ENCODE assay signal across 1 cellular context in the genomic region with DNA sequence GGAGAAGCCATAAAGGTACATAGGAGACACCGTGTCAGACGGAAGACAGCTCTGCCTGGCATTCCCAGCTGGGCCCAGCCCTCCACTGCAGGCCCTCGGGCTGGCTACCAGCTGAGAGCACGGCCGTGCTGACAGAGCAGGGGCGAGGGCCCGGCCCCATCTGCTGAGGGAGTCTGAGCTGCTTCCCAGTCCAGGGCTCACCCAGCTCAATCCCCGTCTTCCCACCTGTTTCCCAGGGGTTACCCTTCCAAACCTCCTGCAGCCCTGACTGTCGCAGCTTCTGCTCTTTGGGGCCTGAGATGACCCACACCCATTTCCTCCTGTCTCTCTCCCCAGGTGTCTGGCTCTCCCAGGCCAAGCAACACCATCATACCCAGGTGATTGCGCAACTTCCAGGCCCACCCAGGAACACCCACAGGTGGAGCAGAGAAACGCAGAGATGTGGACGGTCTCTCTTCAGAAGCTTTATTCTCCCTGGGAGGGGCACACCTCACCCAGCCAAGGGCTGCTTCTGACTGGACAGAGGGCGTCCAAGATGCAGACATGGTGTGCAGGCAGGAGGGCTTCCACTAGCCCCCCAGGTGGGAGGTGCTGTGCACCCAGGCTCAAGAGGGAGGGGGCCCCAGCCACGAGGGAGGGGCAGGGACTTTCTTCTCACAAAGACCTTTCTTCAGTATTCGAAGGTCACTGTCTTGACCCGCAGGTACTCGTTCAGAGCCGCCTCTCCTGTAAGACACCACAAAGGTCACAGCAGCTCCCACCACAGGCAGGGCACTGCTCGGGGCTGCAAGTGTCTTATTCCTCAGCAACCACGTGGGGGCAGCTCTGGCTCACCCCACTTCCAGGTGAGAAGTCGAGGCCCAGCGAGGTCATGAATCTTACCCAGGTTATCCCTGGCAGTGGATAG.
TF ChIP-seq lines count a peak whose summit lies in the region.

No MANE protein-coding gene starts in this region.

TF ChIP-seq in IMR-90, 13 proteins besides CTCF, POLR2A, EP300 and RAD21 (continued from another document):
- TF ChIP-seq SMC3 (IDR thresholded peaks at IDR 0.05; ENCODE audit: low read depth, low read length) (no peak), MXI1 (IDR thresholded peaks at IDR 0.05; ENCODE audit: borderline replicate concordance, low read depth, low read length) (no peak), USF2 (IDR thresholded peaks at IDR 0.05; ENCODE audit: low read depth, low read length) (no peak)
